ENCODE assay signal across 1 cellular context in the genomic region with DNA sequence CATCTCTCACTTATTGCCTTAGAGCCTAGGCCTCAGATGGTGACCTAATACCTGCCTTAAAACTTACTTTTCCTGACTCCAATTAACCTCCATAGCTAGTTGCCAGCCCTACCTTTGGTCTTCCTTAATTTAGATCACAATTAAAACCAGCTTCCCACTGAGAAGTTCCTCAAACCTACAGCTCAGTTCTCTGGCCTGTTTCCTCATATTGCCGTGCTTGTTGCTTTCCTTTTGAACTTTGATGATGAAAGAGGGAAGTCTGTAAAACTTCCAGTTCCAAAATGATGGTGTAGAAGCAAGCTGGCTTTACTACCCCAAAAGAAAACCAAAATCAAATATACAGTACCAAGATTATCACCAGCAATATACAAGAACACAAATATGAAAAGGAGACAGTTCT.
TF ChIP-seq lines count a peak whose summit lies in the region.

No MANE protein-coding gene starts in this region.

TF ChIP-seq in GM12878, 131 proteins besides CTCF, POLR2A, EP300 and RAD21 (continued from another document):
- TF ChIP-seq, protein P1, sequence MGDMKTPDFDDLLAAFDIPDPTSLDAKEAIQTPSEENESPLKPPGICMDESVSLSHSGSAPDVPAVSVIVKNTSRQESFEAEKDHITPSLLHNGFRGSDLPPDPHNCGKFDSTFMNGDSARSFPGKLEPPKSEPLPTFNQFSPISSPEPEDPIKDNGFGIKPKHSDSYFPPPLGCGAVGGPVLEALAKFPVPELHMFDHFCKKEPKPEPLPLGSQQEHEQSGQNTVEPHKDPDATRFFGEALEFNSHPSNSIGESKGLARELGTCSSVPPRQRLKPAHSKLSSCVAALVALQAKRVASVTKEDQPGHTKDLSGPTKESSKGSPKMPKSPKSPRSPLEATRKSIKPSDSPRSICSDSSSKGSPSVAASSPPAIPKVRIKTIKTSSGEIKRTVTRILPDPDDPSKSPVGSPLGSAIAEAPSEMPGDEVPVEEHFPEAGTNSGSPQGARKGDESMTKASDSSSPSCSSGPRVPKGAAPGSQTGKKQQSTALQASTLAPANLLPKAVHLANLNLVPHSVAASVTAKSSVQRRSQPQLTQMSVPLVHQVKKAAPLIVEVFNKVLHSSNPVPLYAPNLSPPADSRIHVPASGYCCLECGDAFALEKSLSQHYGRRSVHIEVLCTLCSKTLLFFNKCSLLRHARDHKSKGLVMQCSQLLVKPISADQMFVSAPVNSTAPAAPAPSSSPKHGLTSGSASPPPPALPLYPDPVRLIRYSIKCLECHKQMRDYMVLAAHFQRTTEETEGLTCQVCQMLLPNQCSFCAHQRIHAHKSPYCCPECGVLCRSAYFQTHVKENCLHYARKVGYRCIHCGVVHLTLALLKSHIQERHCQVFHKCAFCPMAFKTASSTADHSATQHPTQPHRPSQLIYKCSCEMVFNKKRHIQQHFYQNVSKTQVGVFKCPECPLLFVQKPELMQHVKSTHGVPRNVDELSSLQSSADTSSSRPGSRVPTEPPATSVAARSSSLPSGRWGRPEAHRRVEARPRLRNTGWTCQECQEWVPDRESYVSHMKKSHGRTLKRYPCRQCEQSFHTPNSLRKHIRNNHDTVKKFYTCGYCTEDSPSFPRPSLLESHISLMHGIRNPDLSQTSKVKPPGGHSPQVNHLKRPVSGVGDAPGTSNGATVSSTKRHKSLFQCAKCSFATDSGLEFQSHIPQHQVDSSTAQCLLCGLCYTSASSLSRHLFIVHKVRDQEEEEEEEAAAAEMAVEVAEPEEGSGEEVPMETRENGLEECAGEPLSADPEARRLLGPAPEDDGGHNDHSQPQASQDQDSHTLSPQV (IDR thresholded peaks at IDR 0.05): no peak
- no peak for TF ChIP-seq NR2C2 (IDR thresholded peaks at IDR 0.05; ENCODE audit: borderline replicate concordance, control insufficient read depth, insufficient read length, low read depth)
- TF ChIP-seq FOS (IDR thresholded peaks at IDR 0.05; ENCODE audit: borderline replicate concordance, extremely low read depth, insufficient read length): no peak
- no peak for TF ChIP-seq TCF7 (IDR thresholded peaks at IDR 0.05; ENCODE audit: borderline replicate concordance)
- TF ChIP-seq NR2F1 (conservative IDR thresholded peaks at IDR 0.05): no peak
- no peak for TF ChIP-seq SREBF1 (IDR thresholded peaks at IDR 0.05; ENCODE audit: low read length)
- no peak for TF ChIP-seq CHD1 (IDR thresholded peaks at IDR 0.05; ENCODE audit: low read depth, low read length)
- TF ChIP-seq SRF (IDR thresholded peaks at IDR 0.05; ENCODE audit: low read depth in 2 of 2, low read length in 2 of 2): no peak
- TF ChIP-seq, protein P2, sequence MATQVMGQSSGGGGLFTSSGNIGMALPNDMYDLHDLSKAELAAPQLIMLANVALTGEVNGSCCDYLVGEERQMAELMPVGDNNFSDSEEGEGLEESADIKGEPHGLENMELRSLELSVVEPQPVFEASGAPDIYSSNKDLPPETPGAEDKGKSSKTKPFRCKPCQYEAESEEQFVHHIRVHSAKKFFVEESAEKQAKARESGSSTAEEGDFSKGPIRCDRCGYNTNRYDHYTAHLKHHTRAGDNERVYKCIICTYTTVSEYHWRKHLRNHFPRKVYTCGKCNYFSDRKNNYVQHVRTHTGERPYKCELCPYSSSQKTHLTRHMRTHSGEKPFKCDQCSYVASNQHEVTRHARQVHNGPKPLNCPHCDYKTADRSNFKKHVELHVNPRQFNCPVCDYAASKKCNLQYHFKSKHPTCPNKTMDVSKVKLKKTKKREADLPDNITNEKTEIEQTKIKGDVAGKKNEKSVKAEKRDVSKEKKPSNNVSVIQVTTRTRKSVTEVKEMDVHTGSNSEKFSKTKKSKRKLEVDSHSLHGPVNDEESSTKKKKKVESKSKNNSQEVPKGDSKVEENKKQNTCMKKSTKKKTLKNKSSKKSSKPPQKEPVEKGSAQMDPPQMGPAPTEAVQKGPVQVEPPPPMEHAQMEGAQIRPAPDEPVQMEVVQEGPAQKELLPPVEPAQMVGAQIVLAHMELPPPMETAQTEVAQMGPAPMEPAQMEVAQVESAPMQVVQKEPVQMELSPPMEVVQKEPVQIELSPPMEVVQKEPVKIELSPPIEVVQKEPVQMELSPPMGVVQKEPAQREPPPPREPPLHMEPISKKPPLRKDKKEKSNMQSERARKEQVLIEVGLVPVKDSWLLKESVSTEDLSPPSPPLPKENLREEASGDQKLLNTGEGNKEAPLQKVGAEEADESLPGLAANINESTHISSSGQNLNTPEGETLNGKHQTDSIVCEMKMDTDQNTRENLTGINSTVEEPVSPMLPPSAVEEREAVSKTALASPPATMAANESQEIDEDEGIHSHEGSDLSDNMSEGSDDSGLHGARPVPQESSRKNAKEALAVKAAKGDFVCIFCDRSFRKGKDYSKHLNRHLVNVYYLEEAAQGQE (IDR thresholded peaks at IDR 0.05; ENCODE audit: low read depth, low read length): no peak
- TF ChIP-seq, protein P3, sequence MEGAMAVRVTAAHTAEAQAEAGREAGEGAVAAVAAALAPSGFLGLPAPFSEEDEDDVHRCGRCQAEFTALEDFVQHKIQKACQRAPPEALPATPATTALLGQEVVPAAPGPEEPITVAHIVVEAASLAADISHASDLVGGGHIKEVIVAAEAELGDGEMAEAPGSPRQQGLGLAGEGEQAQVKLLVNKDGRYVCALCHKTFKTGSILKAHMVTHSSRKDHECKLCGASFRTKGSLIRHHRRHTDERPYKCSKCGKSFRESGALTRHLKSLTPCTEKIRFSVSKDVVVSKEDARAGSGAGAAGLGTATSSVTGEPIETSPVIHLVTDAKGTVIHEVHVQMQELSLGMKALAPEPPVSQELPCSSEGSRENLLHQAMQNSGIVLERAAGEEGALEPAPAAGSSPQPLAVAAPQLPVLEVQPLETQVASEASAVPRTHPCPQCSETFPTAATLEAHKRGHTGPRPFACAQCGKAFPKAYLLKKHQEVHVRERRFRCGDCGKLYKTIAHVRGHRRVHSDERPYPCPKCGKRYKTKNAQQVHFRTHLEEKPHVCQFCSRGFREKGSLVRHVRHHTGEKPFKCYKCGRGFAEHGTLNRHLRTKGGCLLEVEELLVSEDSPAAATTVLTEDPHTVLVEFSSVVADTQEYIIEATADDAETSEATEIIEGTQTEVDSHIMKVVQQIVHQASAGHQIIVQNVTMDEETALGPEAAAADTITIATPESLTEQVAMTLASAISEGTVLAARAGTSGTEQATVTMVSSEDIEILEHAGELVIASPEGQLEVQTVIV (IDR thresholded peaks at IDR 0.05; ENCODE audit: borderline replicate concordance, partially characterized antibody): no peak
- TF ChIP-seq CHD2 (IDR thresholded peaks at IDR 0.05; ENCODE audit: borderline replicate concordance, low read depth, low read length): no peak
- TF ChIP-seq, protein P4, sequence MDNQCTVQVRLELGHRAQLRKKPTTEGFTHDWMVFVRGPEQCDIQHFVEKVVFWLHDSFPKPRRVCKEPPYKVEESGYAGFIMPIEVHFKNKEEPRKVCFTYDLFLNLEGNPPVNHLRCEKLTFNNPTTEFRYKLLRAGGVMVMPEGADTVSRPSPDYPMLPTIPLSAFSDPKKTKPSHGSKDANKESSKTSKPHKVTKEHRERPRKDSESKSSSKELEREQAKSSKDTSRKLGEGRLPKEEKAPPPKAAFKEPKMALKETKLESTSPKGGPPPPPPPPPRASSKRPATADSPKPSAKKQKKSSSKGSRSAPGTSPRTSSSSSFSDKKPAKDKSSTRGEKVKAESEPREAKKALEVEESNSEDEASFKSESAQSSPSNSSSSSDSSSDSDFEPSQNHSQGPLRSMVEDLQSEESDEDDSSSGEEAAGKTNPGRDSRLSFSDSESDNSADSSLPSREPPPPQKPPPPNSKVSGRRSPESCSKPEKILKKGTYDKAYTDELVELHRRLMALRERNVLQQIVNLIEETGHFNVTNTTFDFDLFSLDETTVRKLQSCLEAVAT (IDR thresholded peaks at IDR 0.05): no peak
- no peak for TF ChIP-seq MEF2A (IDR thresholded peaks at IDR 0.05; ENCODE audit: insufficient read depth, low read depth, low read length)
- no peak for TF ChIP-seq PML (IDR thresholded peaks at IDR 0.05; ENCODE audit: low read length)
